ENCODE assay signal across 18 cellular contexts in genomic region chr3:12990306-12990705, GRCh38.
DNase-seq lines count a peak whose midpoint lies in the region; ATAC-seq and TF ChIP-seq lines count a peak whose summit lies in the region.
"Had no signal": no experiment of that assay in that cellular context is flagged by ENCODE, and none has a peak within 500 bp of the region (broad histone marks: within the 10 kb centered on the region; RNA-seq: fewer than 3 reads in every experiment).

No MANE protein-coding gene starts in this region.

- BruUV-seq in Caco-2 (replicated peaks; lab: Mats Ljungman, UMichigan): no TSS peak

- peaks cover 55% of the 10 kb centered on the region for H3K4me1 Mint-ChIP-seq in activated T-cell treated with anti-CD3 and anti-CD28 coated beads, Interleukin-2, amount 50 U/mL, for 24 hours (ENCODE audit: low read depth)
- H3K4me1 Mint-ChIP-seq in brain (peaks cover 59% of the 10 kb centered on the region), Caco-2 (ENCODE audit: low read depth, unreplicated experiment) (no peaks in the 10 kb centered on the region)

- intact Hi-C loops in Caco-2 (cut with micrococcal nuclease; ENCODE audit: unreplicated experiment): no loop called here

- H3K27ac ChIP-seq in thoracic aorta: peak overlapping the region; percentile 4 to 58
- H3K27ac ChIP-seq: uterus, VCaP had no signal

- no peak for TF ChIP-seq CTCF in brain (conservative IDR thresholded peaks at IDR 0.05)
- TF ChIP-seq CTCF in thoracic aorta (IDR thresholded peaks at IDR 0.05): no peak
- TF ChIP-seq CTCF in Caco-2 (IDR thresholded peaks at IDR 0.05; ENCODE audit: insufficient read depth in 1 of 2, low read depth in 1 of 2, low read length in 1 of 2, severe bottlenecking in 1 of 2, unreplicated experiment in 1 of 2): no peak

- no peak for ATAC-seq in thoracic aorta (ENCODE audit: insufficient number of reproducible peaks, low FRiP score, low read depth)
- no peak for ATAC-seq in activated naive CD4-positive, alpha-beta T cell treated with anti-CD3 and anti-CD28 coated beads, Interleukin-2, amount 50 U/mL, for 72 hours
- ATAC-seq: left colon had no signal

- no peak overlapping the region for H3K4me3 ChIP-seq in thoracic aorta
- no peak overlapping the region for H3K4me3 ChIP-seq in Caco-2 (ENCODE audit: low read depth, low read length)
- H3K4me3 ChIP-seq: uterus had no signal

- H3K4me3 Mint-ChIP-seq in activated T-cell treated with anti-CD3 and anti-CD28 coated beads, Interleukin-2, amount 50 U/mL, for 24 hours: no peak overlapping the region
- H3K4me3 Mint-ChIP-seq in brain: peak overlapping the region in 2 of 5 experiments; percentile 32 to 78
- H3K4me3 Mint-ChIP-seq in Caco-2 (ENCODE audit: unreplicated experiment): no peak overlapping the region

- CTCF ChIA-PET in Caco-2 (lab: Charles Lee): no interaction called here

- no peaks in the 10 kb centered on the region for H3K9me3 Mint-ChIP-seq in activated T-cell treated with anti-CD3 and anti-CD28 coated beads, Interleukin-2, amount 50 U/mL, for 24 hours
- H3K9me3 Mint-ChIP-seq in brain (peaks cover 0 to 6% (median 4%) of the 10 kb centered on the region in 5 experiments), Caco-2 (ENCODE audit: unreplicated experiment) (no peaks in the 10 kb centered on the region)
- no peaks in the 10 kb centered on the region for H3K9me3 Mint-ChIP-seq in activated naive CD4-positive, alpha-beta T cell treated with anti-CD3 and anti-CD28 coated beads, Interleukin-2, amount 50 U/mL, for 72 hours

- H3K36me3 ChIP-seq in thoracic aorta (no peaks in the 10 kb centered on the region), Caco-2 (ENCODE audit: control insufficient read depth, insufficient read depth, low read length) (no peaks in the 10 kb centered on the region)
- H3K36me3 ChIP-seq: uterus had no signal

- POLR2A ChIA-PET in Caco-2 (lab: Charles Lee): no interaction called here

- DNase-seq in activated T-cell treated with anti-CD3 and anti-CD28 coated beads, Interleukin-2, amount 50 U/mL, for 24 hours: no peak
- DNase-seq in activated T-cell treated with anti-CD3 and anti-CD28 coated beads, Interleukin-2, amount 50 U/mL, for 1 hour: no peak
- DNase-seq in kidney tubule cell (ENCODE audit: low spot score): peak; percentile 49
- DNase-seq in thoracic aorta (ENCODE audit: low spot score): no peak
- DNase-seq in Kasumi-1 (lab: John Stamatoyannopoulos, UW): no peak
- no peak for DNase-seq in activated naive CD4-positive, alpha-beta T cell treated with anti-CD3 and anti-CD28 coated beads, Interleukin-2, amount 50 U/mL, for 72 hours (ENCODE audit: low spot score in 2 of 2)
- DNase-seq in Caco-2: no peak
- DNase-seq: activated naive CD4-positive, alpha-beta T cell; cerebellar nuclear complex; COR-L47; left colon; NCI-H1436; NCI-H345; OCI-M1; stimulated activated CD4-positive, alpha-beta T cell treated with anti-CD3 and anti-CD28 coated beads, Interleukin-4, amount 100 ng/mL, for 24 hours; uterus had no signal

- H3K27me3 Mint-ChIP-seq in activated T-cell treated with anti-CD3 and anti-CD28 coated beads, Interleukin-2, amount 50 U/mL, for 24 hours: no peaks in the 10 kb centered on the region
- H3K27me3 Mint-ChIP-seq in brain (no peaks in the 10 kb centered on the region), Caco-2 (ENCODE audit: insufficient read depth, unreplicated experiment) (no peaks in the 10 kb centered on the region)

- H3K4me1 ChIP-seq in thoracic aorta (ENCODE audit: control insufficient read depth in 1 of 2, low read depth in 2 of 2) (peaks cover 6 to 17% of the 10 kb centered on the region in 2 donors), Caco-2 (peaks cover 10% of the 10 kb centered on the region)
- H3K4me1 ChIP-seq: uterus had no signal

- no peaks in the 10 kb centered on the region for H3K9me3 ChIP-seq in thoracic aorta
- H3K9me3 ChIP-seq in Caco-2: no peaks in the 10 kb centered on the region
- H3K9me3 ChIP-seq: uterus had no signal

- H3K27me3 ChIP-seq in thoracic aorta (replicated peaks; ENCODE audit: insufficient read depth): no peaks in the 10 kb centered on the region
- H3K27me3 ChIP-seq in Caco-2 (replicated peaks; ENCODE audit: control insufficient read depth, insufficient read depth, low read length): no peaks in the 10 kb centered on the region
- H3K27me3 ChIP-seq: uterus had no signal

- peaks cover 5% of the 10 kb centered on the region for H3K36me3 Mint-ChIP-seq in activated T-cell treated with anti-CD3 and anti-CD28 coated beads, Interleukin-2, amount 50 U/mL, for 24 hours (ENCODE audit: low read depth)
- H3K36me3 Mint-ChIP-seq in brain (peaks cover 11% of the 10 kb centered on the region), Caco-2 (ENCODE audit: insufficient read depth, unreplicated experiment) (no peaks in the 10 kb centered on the region)
- no peaks in the 10 kb centered on the region for H3K36me3 Mint-ChIP-seq in activated naive CD4-positive, alpha-beta T cell treated with anti-CD3 and anti-CD28 coated beads, Interleukin-2, amount 50 U/mL, for 72 hours

- H3K27ac Mint-ChIP-seq in activated T-cell treated with anti-CD3 and anti-CD28 coated beads, Interleukin-2, amount 50 U/mL, for 24 hours: peak overlapping the region; percentile 50
- H3K27ac Mint-ChIP-seq in brain: peak overlapping the region in 3 of 5 experiments; percentile 80 to 90 (median 84)
- H3K27ac Mint-ChIP-seq in activated naive CD4-positive, alpha-beta T cell treated with anti-CD3 and anti-CD28 coated beads, Interleukin-2, amount 50 U/mL, for 72 hours: no peak overlapping the region
- no peak overlapping the region for H3K27ac Mint-ChIP-seq in Caco-2 (ENCODE audit: unreplicated experiment)

Comparison
In these comparisons a context has a peak if more than half of its experiments do, and no peak if none do; other contexts are left out.
1. H3K27ac Mint-ChIP-seq: peak in activated T-cell treated with anti-CD3 and anti-CD28 coated beads, Interleukin-2, amount 50 U/mL, for 24 hours (single experiment) and brain (3 of 5); none in activated naive CD4-positive, alpha-beta T cell treated with anti-CD3 and anti-CD28 coated beads, Interleukin-2, amount 50 U/mL, for 72 hours (0 of 2) and Caco-2 (single experiment).